Comparison of ENCODE assay signal across 1 cellular context in genomic region chr10:89701238-89702120, GRCh38.
A peak's percentile ranks its signal among the peaks of the same experiment; 100 is the strongest.
TF ChIP-seq lines count a peak whose summit lies in the region.

Gene KIF20B (plus strand): TSS chr10:89701590. CDS start chr10:89705295, 3,705 bp downstream.

TF ChIP-seq in K562, 482 proteins besides CTCF, POLR2A, EP300 and RAD21 (continued from another document):
- TF ChIP-seq BRF2 (IDR thresholded peaks at IDR 0.05; ENCODE audit: borderline replicate concordance, insufficient read depth, insufficient read length) (no peak), TRIM28 (IDR thresholded peaks at IDR 0.05) (no peak), POU5F1 (IDR thresholded peaks at IDR 0.05; ENCODE audit: borderline replicate concordance, low read depth, low read length, partially characterized antibody) (no peak), MAFG (tag; conservative IDR thresholded peaks at IDR 0.05) (no peak), RBM17 (IDR thresholded peaks at IDR 0.05; ENCODE audit: borderline replicate concordance, low read depth, low read length) (no peak), ZNF57 (CRISPR knock-in tag; IDR thresholded peaks at IDR 0.05) (no peak), NCOA4 (IDR thresholded peaks at IDR 0.05; ENCODE audit: partially characterized antibody) (no peak), STAG1 (CRISPR knock-in tag; IDR thresholded peaks at IDR 0.05; ENCODE audit: borderline replicate concordance) (no peak), STAT5B (CRISPR knock-in tag; IDR thresholded peaks at IDR 0.05) (no peak), SP1 (CRISPR knock-in tag; IDR thresholded peaks at IDR 0.05) (peak; percentile 74), FOXA3 (CRISPR knock-in tag; conservative IDR thresholded peaks at IDR 0.05 in 1 of 2, IDR thresholded peaks at IDR 0.05 in 1 of 2) (no peak), DIDO1 (tag; IDR thresholded peaks at IDR 0.05; ENCODE audit: low read depth) (no peak), ZNF668 (CRISPR knock-in tag; IDR thresholded peaks at IDR 0.05) (no peak), ZNF766 (CRISPR knock-in tag; conservative IDR thresholded peaks at IDR 0.05) (no peak), USF2 (CRISPR knock-in tag; IDR thresholded peaks at IDR 0.05) (no peak), ZNF655 (CRISPR knock-in tag; IDR thresholded peaks at IDR 0.05) (no peak), HNRNPH1 (optimal IDR thresholded peaks at IDR 0.05; ENCODE audit: low read depth, low read length) (no peak), ZC3H4 (CRISPR knock-in tag; IDR thresholded peaks at IDR 0.05; ENCODE audit: borderline replicate concordance) (no peak), MAZ (CRISPR knock-in tag; conservative IDR thresholded peaks at IDR 0.05 in 1 of 2, IDR thresholded peaks at IDR 0.05 in 1 of 2) (peak; percentile 21 to 81; a peak in 2 of 4 replicates), ZNF175 (CRISPR knock-in tag; IDR thresholded peaks at IDR 0.05; ENCODE audit: low read depth) (no peak), ZFP30 (CRISPR knock-in tag; IDR thresholded peaks at IDR 0.05; ENCODE audit: borderline replicate concordance) (no peak), EHMT2 (IDR thresholded peaks at IDR 0.05) (no peak), SMARCA4 (IDR thresholded peaks at IDR 0.05) (peak; percentile 56; the same call in 1 of the 2 replicates), BMI1 (IDR thresholded peaks at IDR 0.05; ENCODE audit: low read length) (no peak), ZBTB8A (IDR thresholded peaks at IDR 0.05; ENCODE audit: partially characterized antibody) (no peak), PHF8 (IDR thresholded peaks at IDR 0.05; ENCODE audit: borderline replicate concordance, low read length) (peak; percentile 92; the same call in 1 of the 2 replicates), ELF2 (CRISPR knock-in tag; IDR thresholded peaks at IDR 0.05) (peak; percentile 57; the same call in 1 of the 2 replicates), SUPT5H (IDR thresholded peaks at IDR 0.05) (peak; percentile 94), ZNF316 (IDR thresholded peaks at IDR 0.05) (peak; percentile 41; the same call in 1 of the 2 replicates), MBD1 (CRISPR knock-in tag; IDR thresholded peaks at IDR 0.05) (no peak), TEAD2 (tag; IDR thresholded peaks at IDR 0.05) (no peak), FOXA1 (IDR thresholded peaks at IDR 0.05; ENCODE audit: borderline replicate concordance) (no peak), AFF4 (CRISPR knock-in tag; IDR thresholded peaks at IDR 0.05) (peak; percentile 83), ESRRB (CRISPR knock-in tag; IDR thresholded peaks at IDR 0.05; ENCODE audit: borderline replicate concordance) (no peak), ZNF197 (CRISPR knock-in tag; IDR thresholded peaks at IDR 0.05; ENCODE audit: low read depth) (no peak), HMG20B (CRISPR knock-in tag; IDR thresholded peaks at IDR 0.05) (no peak), DLX4 (CRISPR knock-in tag; IDR thresholded peaks at IDR 0.05) (no peak), E2F5 (CRISPR knock-in tag; IDR thresholded peaks at IDR 0.05) (no peak), GABPB2 (CRISPR knock-in tag; conservative IDR thresholded peaks at IDR 0.05) (no peak)
